Comparison of ENCODE assay signal across 8 cellular contexts in the genomic region with DNA sequence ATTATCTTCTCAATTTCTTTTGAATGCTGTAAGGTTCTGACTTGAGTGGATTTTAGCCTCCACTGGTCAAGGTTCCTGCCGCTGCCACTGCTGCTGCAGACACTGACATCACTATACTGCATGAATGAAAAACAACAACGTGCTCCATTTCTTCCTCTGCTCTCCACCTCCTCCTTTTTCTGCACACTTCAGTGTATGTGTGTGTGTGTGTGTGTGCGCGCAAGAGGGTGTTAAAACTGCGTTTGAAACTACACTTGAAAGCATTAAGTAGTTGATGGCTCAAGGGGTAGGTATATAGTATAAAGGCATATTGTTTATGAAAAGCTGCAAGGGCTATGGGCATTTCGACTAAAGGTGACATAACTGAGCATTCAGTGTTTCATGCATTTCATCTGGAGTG. TPM values are rescaled to one million over a fixed set of nuclear protein-coding genes. Genes with fewer than 3 reads are reported as not detected.
DNase-seq lines count a peak whose midpoint lies in the region; ATAC-seq and TF ChIP-seq lines count a peak whose summit lies in the region.

No MANE protein-coding gene starts in this region.

- no peak overlapping the region for H2AFZ ChIP-seq in MM.1S (ENCODE audit: low read length)

- peak overlapping the region; percentile 73 for H3K4me3 ChIP-seq in MM.1S (ENCODE audit: low read length)
- peak overlapping the region; percentile 99 for H3K4me3 ChIP-seq in psoas muscle

- DNase-seq in MM.1S (peak; percentile 14), cerebellum (ENCODE audit: low spot score) (peak; percentile 38), psoas muscle (no peak), NCI-H345 (lab: John Stamatoyannopoulos, UW) (no peak), iPS-NIHi11 (ENCODE audit: low spot score) (no peak), CD1c-positive myeloid dendritic cell (ENCODE audit: extremely low spot score) (no peak)

- H3F3A ChIP-seq in MM.1S (ENCODE audit: insufficient read depth, low read length), result peaks cover 39% of the 10 kb centered on the region

- H3K9ac ChIP-seq in ES-I3 (ENCODE audit: low read depth, low read length) (peak overlapping the region; percentile 5; the same call in 1 of the 2 replicates), MM.1S (ENCODE audit: low read length) (peak overlapping the region; percentile 72; the same call in 1 of the 2 replicates)

- peaks cover 82% of the 10 kb centered on the region for H3K79me2 ChIP-seq in MM.1S (ENCODE audit: low read length)

- intact Hi-C loops in psoas muscle (cut with DNase I), result loop anchor here in 1 of 2 donors (10.0 kb wide), 1 partner anchor 243 kb away; no protein-coding TSS in a partner anchor

- H3K9me2 ChIP-seq in MM.1S (replicated peaks; ENCODE audit: insufficient read depth, low read length), result no peaks in the 10 kb centered on the region

- H3K27ac ChIP-seq in MM.1S (ENCODE audit: low read length) (peak overlapping the region; percentile 78; the same call in 1 of the 2 replicates), psoas muscle (no peak overlapping the region)

- ATAC-seq in psoas muscle (no peak), HG03354 (IDR thresholded peaks at IDR 0.05; ENCODE audit: poor library complexity, severe bottlenecking, unreplicated experiment) (no peak)

- H3K27me3 ChIP-seq in MM.1S (replicated peaks; ENCODE audit: insufficient read depth, low read length) (no peaks in the 10 kb centered on the region), psoas muscle (ENCODE audit: insufficient read depth in 3 of 3, low read length in 2 of 3) (no peaks in the 10 kb centered on the region)

- peak overlapping the region; percentile 86 for H3K4me2 ChIP-seq in MM.1S (ENCODE audit: low read depth, low read length)

- H3K36me3 ChIP-seq in ES-I3 (ENCODE audit: insufficient read depth, low read length) (no peaks in the 10 kb centered on the region), MM.1S (replicated peaks; ENCODE audit: insufficient read depth, low read length) (no peaks in the 10 kb centered on the region), psoas muscle (ENCODE audit: insufficient read depth in 1 of 2, low read depth in 1 of 2) (no peaks in the 10 kb centered on the region)

- H3K4me1 ChIP-seq in ES-I3 (ENCODE audit: insufficient read depth, low read length), result peaks cover 25% of the 10 kb centered on the region
- peaks cover 20% of the 10 kb centered on the region; the same call in 1 of the 2 replicates for H3K4me1 ChIP-seq in MM.1S (ENCODE audit: low read length)
- H3K4me1 ChIP-seq in psoas muscle, result peaks cover 16% of the 10 kb centered on the region

- H4K20me1 ChIP-seq in MM.1S (ENCODE audit: insufficient read depth, low read length), result peaks cover 7% of the 10 kb centered on the region

- TF ChIP-seq CTCF in MM.1S (IDR thresholded peaks at IDR 0.05; ENCODE audit: low read length) (no peak), psoas muscle (IDR thresholded peaks at IDR 0.05) (no peak)

- H3K9me3 ChIP-seq in ES-I3 (ENCODE audit: control insufficient read depth, insufficient read depth, low read length), result no peaks in the 10 kb centered on the region
- H3K9me3 ChIP-seq in MM.1S (replicated peaks; ENCODE audit: insufficient read depth, low read length), result no peaks in the 10 kb centered on the region
- H3K9me3 ChIP-seq in psoas muscle, result no peaks in the 10 kb centered on the region

- 39 to 51% (median 43%) methylated on average over 6 of the region's 6 CpGs for WGBS in psoas muscle, 3 donors

RNA-seq across cellular contexts. Expression of gene GLCCI1, which starts 3.5 kb away (rescaled TPM):
- 51.2 TPM for total RNA-seq in cerebellum
- total RNA-seq in psoas muscle, result 1 to 10 TPM; 2.8 to 8.0 (median 4.1) TPM
- polyA plus RNA-seq in psoas muscle, result 1 to 10 TPM in 1 of 3 donors, under 1 TPM in 2; 0.57 to 4.0 (median 0.84) TPM

Comparison
In these comparisons a context has a peak if more than half of its experiments do, and no peak if none do; other contexts are left out.
1. DNase-seq: peak in MM.1S (single experiment) and cerebellum (single experiment); none in psoas muscle (0 of 2), NCI-H345 (single experiment), iPS-NIHi11 (single experiment) and CD1c-positive myeloid dendritic cell (single experiment).